In the genomic region with DNA sequence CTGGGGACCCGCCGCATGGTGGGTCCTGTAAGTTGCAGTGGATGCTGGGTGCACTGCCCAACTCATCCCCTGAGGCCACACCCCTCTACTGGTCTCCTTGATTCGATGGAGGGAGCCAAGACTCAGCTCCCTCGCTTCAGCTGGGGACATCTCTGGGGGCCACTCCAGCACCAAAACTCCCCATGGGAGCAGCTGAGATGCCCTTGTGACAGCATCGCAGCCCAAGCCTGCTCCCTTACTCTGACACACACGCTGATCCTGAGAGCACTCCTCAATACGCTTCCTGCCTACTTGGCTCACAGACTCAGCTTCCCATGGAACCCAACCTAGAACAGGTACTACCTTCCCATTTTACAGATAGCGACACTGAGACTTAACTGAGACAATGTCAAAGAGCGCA, we compare ENCODE assay signal across 26 cellular contexts. TPM values are rescaled to one million over a fixed set of nuclear protein-coding genes. Genes with fewer than 3 reads are reported as not detected.
DNase-seq lines count a peak whose midpoint lies in the region; TF ChIP-seq lines count a peak whose summit lies in the region.
"Had no signal": no experiment of that assay in that cellular context is flagged by ENCODE, and none has a peak within 500 bp of the region (broad histone marks: within the 10 kb centered on the region; RNA-seq: fewer than 3 reads in every experiment).

No MANE protein-coding gene starts in this region.

- intact Hi-C loops in cardiac septum (cut with DNase I) (no loop called here), left ventricle myocardium inferior (cut with micrococcal nuclease) (no loop called here)

- no peaks in the 10 kb centered on the region for H3K27me3 ChIP-seq in left ventricle myocardium inferior (ENCODE audit: low read depth)

- DNase-seq in activated CD4-positive, CD25-positive, alpha-beta regulatory T cell treated with anti-CD3 and anti-CD28 coated beads, Interleukin-2, amount 50 U/mL, for 72 hours = peak; percentile 9
- DNase-seq in activated CD4-positive, CD25-positive, alpha-beta regulatory T cell (lab: John Stamatoyannopoulos, UW) = no peak
- DNase-seq in cardiac septum (ENCODE audit: low spot score) = peak; percentile 27
- no peak for DNase-seq in left ventricle myocardium inferior
- no peak for DNase-seq in mesothelial cell of epicardium (ENCODE audit: low spot score in 2 of 2, unreplicated experiment in 2 of 2)
- no peak for DNase-seq in GF-D8 (lab: John Stamatoyannopoulos, UW)
- no peak for DNase-seq in G401 (ENCODE audit: low spot score)
- DNase-seq: GDM1, HFFc6, NCI-H1048, NCI-H1417 treated with DMSO at 0.1 percent for 48 hours, NCI-H1694 treated with DMSO at 0.1 percent for 48 hours, NCI-H2081, NCI-H2227 treated with DMSO at 0.1 percent for 48 hours, NCI-H526 treated with DMSO at 0.1 percent for 48 hours, PC-9, Right ventricle myocardium superior had no signal

- H3K36me3 Mint-ChIP-seq in mesothelial cell of epicardium = peaks cover 6% of the 10 kb centered on the region

- no peak overlapping the region for H3K4me3 ChIP-seq in left ventricle myocardium inferior
- H3K4me3 ChIP-seq: GM23338, HAP-1, PC-9 had no signal

- H3K4me3 Mint-ChIP-seq in mesothelial cell of epicardium = no peak overlapping the region
- H3K4me3 Mint-ChIP-seq: B cell; CD8-positive, alpha-beta T cell; GM23338; HFFc6; IgD-negative memory B cell had no signal

- peaks cover 20% of the 10 kb centered on the region for H3K4me1 ChIP-seq in left ventricle myocardium inferior
- H3K4me1 ChIP-seq: Caco-2, HAP-1 had no signal

- no peaks in the 10 kb centered on the region for H3K9me3 ChIP-seq in left ventricle myocardium inferior (replicated peaks)
- H3K9me3 ChIP-seq: Caco-2, HAP-1 had no signal

- no peak overlapping the region for H3K27ac ChIP-seq in left ventricle myocardium inferior (replicated peaks)
- H3K27ac ChIP-seq: 22Rv1, C4-2B, KMS-11, PC-9 had no signal

- no peaks in the 10 kb centered on the region for H3K27me3 Mint-ChIP-seq in mesothelial cell of epicardium (ENCODE audit: low read depth)
- H3K27me3 Mint-ChIP-seq: B cell, IgD-negative memory B cell had no signal

- H3K36me3 ChIP-seq in left ventricle myocardium inferior = peaks cover 28% of the 10 kb centered on the region
- H3K36me3 ChIP-seq: HAP-1 had no signal

- peaks cover 48% of the 10 kb centered on the region for H3K4me1 Mint-ChIP-seq in mesothelial cell of epicardium
- H3K4me1 Mint-ChIP-seq: B cell, IgD-negative memory B cell had no signal

- peaks cover 7% of the 10 kb centered on the region for H3K9me3 Mint-ChIP-seq in mesothelial cell of epicardium
- H3K9me3 Mint-ChIP-seq: CD8-positive, alpha-beta T cell; GM23338; HFFc6; IgD-negative memory B cell had no signal

- peak overlapping the region; percentile 16 for H3K27ac Mint-ChIP-seq in mesothelial cell of epicardium
- H3K27ac Mint-ChIP-seq: B cell; CD8-positive, alpha-beta T cell; GM23338; HFFc6; IgD-negative memory B cell had no signal

- in situ Hi-C loops in G401 (cut with HindIII; ENCODE audit: low sequenced_read_pairs) = no loop called here

- TF ChIP-seq CTCF in left ventricle myocardium inferior (IDR thresholded peaks at IDR 0.05; ENCODE audit: borderline replicate concordance) (no peak), mesothelial cell of epicardium (IDR thresholded peaks at IDR 0.05; ENCODE audit: unreplicated experiment) (no peak)

RNA-seq across cellular contexts. Expression of a gene that starts 56.2 kb away (rescaled TPM):
- total RNA-seq in cardiac septum (30.1 TPM), left ventricle myocardium inferior (30.0 TPM), mesothelial cell of epicardium (49.7 to 52.6 TPM (median 50.5 TPM) in 3 replicates)
- 180 and 216 TPM in 2 replicates for total RNA-seq in G401 (2014; rRNA removed; shearing (Covaris generic))

Comparison
In these comparisons a context has a peak if more than half of its experiments do, and no peak if none do; other contexts are left out.
1. DNase-seq: peak in activated CD4-positive, CD25-positive, alpha-beta regulatory T cell treated with anti-CD3 and anti-CD28 coated beads, Interleukin-2, amount 50 U/mL, for 72 hours (single experiment) and cardiac septum (single experiment); none in activated CD4-positive, CD25-positive, alpha-beta regulatory T cell (0 of 4), left ventricle myocardium inferior (single experiment), mesothelial cell of epicardium (0 of 2), GF-D8 (single experiment) and G401 (single experiment).